In the genomic region with DNA sequence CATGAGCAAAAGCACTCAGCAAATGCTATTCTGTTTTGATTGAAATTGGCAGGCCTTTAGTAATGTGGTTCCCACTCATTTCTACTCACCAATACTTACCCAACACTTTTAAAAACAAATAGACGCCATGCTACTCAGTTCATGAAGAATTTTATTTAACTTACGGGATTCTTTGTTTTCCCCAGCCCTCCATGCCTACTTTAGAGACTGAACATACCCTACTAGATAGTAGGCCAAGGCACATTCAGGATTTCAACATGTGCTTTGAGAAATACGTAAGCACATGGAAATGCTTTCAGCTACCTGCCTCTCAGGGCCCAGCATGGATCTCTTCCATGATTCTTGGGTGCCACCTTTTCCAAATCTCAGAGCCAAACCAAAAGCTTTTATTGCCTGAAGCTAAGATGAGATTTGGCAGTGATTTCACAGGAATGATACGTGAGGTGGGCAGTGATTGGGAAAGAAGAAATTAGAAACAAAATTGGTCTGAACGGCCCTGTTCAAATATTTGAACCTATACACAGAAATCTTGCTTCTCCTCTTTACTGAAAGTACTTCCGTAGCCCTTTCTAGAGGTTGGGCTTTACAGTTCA, we compare ENCODE assay signal across 1 cellular context.
TF ChIP-seq lines count a peak whose summit lies in the region.

No MANE protein-coding gene starts in this region.

TF ChIP-seq in K562, 482 proteins besides CTCF, POLR2A, EP300 and RAD21 (continued from another document):
- TF ChIP-seq, protein P1, sequence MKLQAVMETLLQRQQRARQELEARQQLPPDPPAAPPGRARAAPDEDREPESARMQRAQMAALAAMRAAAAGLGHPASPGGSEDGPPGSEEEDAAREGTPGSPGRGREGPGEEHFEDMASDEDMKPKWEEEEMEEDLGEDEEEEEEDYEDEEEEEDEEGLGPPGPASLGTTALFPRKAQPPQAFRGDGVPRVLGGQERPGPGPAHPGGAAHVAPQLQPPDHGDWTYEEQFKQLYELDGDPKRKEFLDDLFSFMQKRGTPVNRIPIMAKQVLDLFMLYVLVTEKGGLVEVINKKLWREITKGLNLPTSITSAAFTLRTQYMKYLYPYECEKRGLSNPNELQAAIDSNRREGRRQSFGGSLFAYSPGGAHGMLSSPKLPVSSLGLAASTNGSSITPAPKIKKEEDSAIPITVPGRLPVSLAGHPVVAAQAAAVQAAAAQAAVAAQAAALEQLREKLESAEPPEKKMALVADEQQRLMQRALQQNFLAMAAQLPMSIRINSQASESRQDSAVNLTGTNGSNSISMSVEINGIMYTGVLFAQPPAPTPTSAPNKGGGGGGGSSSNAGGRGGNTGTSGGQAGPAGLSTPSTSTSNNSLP (IDR thresholded peaks at IDR 0.05; ENCODE audit: borderline replicate concordance, low read depth, low read length) = no peak
- TF ChIP-seq POLR2G (IDR thresholded peaks at IDR 0.05; ENCODE audit: low read depth, low read length) (no peak), KDM1A (IDR thresholded peaks at IDR 0.05) (peak; percentile 74 to 81), NEUROD1 (IDR thresholded peaks at IDR 0.05; ENCODE audit: borderline replicate concordance, low read depth, low read length, partially characterized antibody) (no peak), SREBF2 (CRISPR knock-in tag; IDR thresholded peaks at IDR 0.05) (no peak)
- TF ChIP-seq, protein P2, sequence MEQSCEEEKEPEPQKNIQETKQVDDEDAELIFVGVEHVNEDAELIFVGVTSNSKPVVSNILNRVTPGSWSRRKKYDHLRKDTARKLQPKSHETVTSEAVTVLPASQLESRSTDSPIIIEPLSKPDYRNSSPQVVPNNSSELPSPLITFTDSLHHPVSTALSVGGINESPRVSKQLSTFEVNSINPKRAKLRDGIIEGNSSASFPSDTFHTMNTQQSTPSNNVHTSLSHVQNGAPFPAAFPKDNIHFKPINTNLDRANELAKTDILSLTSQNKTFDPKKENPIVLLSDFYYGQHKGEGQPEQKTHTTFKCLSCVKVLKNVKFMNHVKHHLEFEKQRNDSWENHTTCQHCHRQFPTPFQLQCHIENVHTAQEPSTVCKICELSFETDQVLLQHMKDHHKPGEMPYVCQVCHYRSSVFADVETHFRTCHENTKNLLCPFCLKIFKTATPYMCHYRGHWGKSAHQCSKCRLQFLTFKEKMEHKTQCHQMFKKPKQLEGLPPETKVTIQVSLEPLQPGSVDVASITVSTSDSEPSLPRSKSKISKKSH (CRISPR knock-in tag; IDR thresholded peaks at IDR 0.05) = no peak
